In genomic region chr4:5894266-5894665, GRCh38 we compare ENCODE assay signal across 31 cellular contexts. TPM values are rescaled to one million over a fixed set of nuclear protein-coding genes. Genes with fewer than 3 reads are reported as not detected.
DNase-seq lines count a peak whose midpoint lies in the region; ATAC-seq and TF ChIP-seq lines count a peak whose summit lies in the region.
"Had no signal": no experiment of that assay in that cellular context is flagged by ENCODE, and none has a peak within 500 bp of the region (broad histone marks: within the 10 kb centered on the region; RNA-seq: fewer than 3 reads in every experiment).

No MANE protein-coding gene starts in this region.

- H3K4me1 ChIP-seq in BLaER1 treated with 17β-estradiol and CSF1 and Interleukin-3, amounts not matched to agents 10 nM and 100 nM = peaks cover 45 to 93% (median 77%) of the 10 kb centered on the region in 10 experiments
- H3K4me1 ChIP-seq in spleen = peaks cover 0 to 22% (median 11%) of the 10 kb centered on the region in 6 donors
- H3K4me1 ChIP-seq: colonic mucosa had no signal

- H3K27ac ChIP-seq in BLaER1 treated with 17β-estradiol and CSF1 and Interleukin-3, amounts not matched to agents 10 nM and 100 nM = peak overlapping the region in 2 of 11 experiments; percentile 6 to 14; a peak in 1 of 22 replicates
- no peak overlapping the region for H3K27ac ChIP-seq in spleen
- H3K27ac ChIP-seq: colonic mucosa, epithelial cell of prostate, GM23248, transverse colon had no signal

- DNase-seq in NCI-H1694 (lab: John Stamatoyannopoulos, UW) = peak; percentile 33
- peak; percentile 33 for DNase-seq in NCI-H526 treated with DMSO at 0.1 percent for 48 hours (lab: John Stamatoyannopoulos, UW)
- no peak for DNase-seq in T-helper 2 cell treated with Interferon-gamma antibody and Interleukin-4, amounts not matched to agents 5 μg/mL and 100 μg/mL, for 36 hours (ENCODE audit: low spot score)
- DNase-seq in spleen = no peak
- DNase-seq: activated B cell treated with CpG ODN at 0.5 μM for 24 hours; activated CD4-positive, alpha-beta memory T cell treated with anti-CD3 and anti-CD28 coated beads for 36 hours; Calu3; colonic mucosa; effector CD8-positive, alpha-beta T cell; EL; GM23248; KG1; MM.1S; NCI-H146; NCI-H226; right cardiac atrium; SHP77; stimulated activated CD4-positive, alpha-beta T cell treated with anti-CD3 and anti-CD28 coated beads, Interleukin-4, amount 100 ng/mL, for 1 hour; SW 1271; T1000; transverse colon had no signal

- no peak for TF ChIP-seq POLR2A in spleen (IDR thresholded peaks at IDR 0.05)

- intact Hi-C loops in spleen (cut with DNase I; ENCODE audit: low total_unique reads) = no loop called here

- peaks cover 17 to 66% (median 24%) of the 10 kb centered on the region in 11 experiments for H3K27me3 ChIP-seq in BLaER1 treated with 17β-estradiol and CSF1 and Interleukin-3, amounts not matched to agents 10 nM and 100 nM
- peaks cover 4 to 83% (median 55%) of the 10 kb centered on the region in 7 donors for H3K27me3 ChIP-seq in spleen (replicated peaks in 1 of 7)

- H3K36me3 Mint-ChIP-seq in nephron (ENCODE audit: low read depth) = no peaks in the 10 kb centered on the region
- no peaks in the 10 kb centered on the region for H3K36me3 Mint-ChIP-seq in T-helper 2 cell treated with Interferon-gamma antibody and Interleukin-4, amounts not matched to agents 5 μg/mL and 100 μg/mL, for 36 hours (ENCODE audit: low read depth)
- H3K36me3 Mint-ChIP-seq: activated CD4-positive, alpha-beta memory T cell treated with anti-CD3 and anti-CD28 coated beads for 36 hours; activated naive CD4-positive, alpha-beta T cell treated with anti-CD3 and anti-CD28 coated beads, Interleukin-2, amount 50 U/mL, for 24 hours; mesothelial cell of epicardium had no signal

- H3K9ac ChIP-seq in BLaER1 treated with 17β-estradiol and CSF1 and Interleukin-3, amounts not matched to agents 10 nM and 100 nM = peak overlapping the region in 2 of 11 experiments; percentile 21 to 23; a peak in 4 of 22 replicates
- H3K9ac ChIP-seq: GM23248 had no signal

- no peak for ATAC-seq in HG03095 (IDR thresholded peaks at IDR 0.05; ENCODE audit: unreplicated experiment)
- ATAC-seq: activated T-helper 17 cell treated with anti-CD3 and anti-CD28 coated beads, Interleukin-2, amount 50 U/mL, for 72 hours; natural killer cell treated with Interleukin-12 subunit alpha and Interleukin-12 subunit beta and Interleukin-15 and Interleukin-18, amount 100 ng/mL, for 72 hours; Panc1; right cardiac atrium had no signal

- H3K4me2 ChIP-seq in BLaER1 treated with 17β-estradiol and CSF1 and Interleukin-3, amounts not matched to agents 10 nM and 100 nM = peak overlapping the region in 10 of 11 experiments; percentile 77 to 99 (median 90); a peak in 18 of 22 replicates

- H3K4me1 Mint-ChIP-seq in nephron = peaks cover 51% of the 10 kb centered on the region
- H3K4me1 Mint-ChIP-seq in T-helper 2 cell treated with Interferon-gamma antibody and Interleukin-4, amounts not matched to agents 5 μg/mL and 100 μg/mL, for 36 hours (ENCODE audit: low read depth) = no peaks in the 10 kb centered on the region
- H3K4me1 Mint-ChIP-seq: activated naive CD4-positive, alpha-beta T cell treated with anti-CD3 and anti-CD28 coated beads, Interleukin-2, amount 50 U/mL, for 24 hours; activated T-helper 17 cell treated with anti-CD3 and anti-CD28 coated beads, Interleukin-2, amount 50 U/mL, for 72 hours had no signal

- peaks cover 92% of the 10 kb centered on the region for H3K27me3 Mint-ChIP-seq in nephron (ENCODE audit: low read depth)
- peaks cover 46% of the 10 kb centered on the region for H3K27me3 Mint-ChIP-seq in T-helper 2 cell treated with Interferon-gamma antibody and Interleukin-4, amounts not matched to agents 5 μg/mL and 100 μg/mL, for 36 hours (ENCODE audit: low read depth)

- no peak for TF ChIP-seq CTCF in nephron (IDR thresholded peaks at IDR 0.05; ENCODE audit: unreplicated experiment in 3 of 3)
- no peak for TF ChIP-seq CTCF in spleen (IDR thresholded peaks at IDR 0.05 in 8 of 11, conservative IDR thresholded peaks at IDR 0.05 in 3 of 11)

- H4K20me1 ChIP-seq in BLaER1 treated with 17β-estradiol and CSF1 and Interleukin-3, amounts not matched to agents 10 nM and 100 nM = peaks cover 0 to 54% (median 18%) of the 10 kb centered on the region in 11 experiments; a peak in 15 of 22 replicates

- H3K4me3 Mint-ChIP-seq in nephron = peak overlapping the region; percentile 29 to 82 (median 60)
- no peak overlapping the region for H3K4me3 Mint-ChIP-seq in T-helper 2 cell treated with Interferon-gamma antibody and Interleukin-4, amounts not matched to agents 5 μg/mL and 100 μg/mL, for 36 hours
- H3K4me3 Mint-ChIP-seq: activated B cell treated with CpG ODN at 0.5 μM for 24 hours; activated CD4-positive, alpha-beta memory T cell treated with anti-CD3 and anti-CD28 coated beads for 36 hours; activated naive CD4-positive, alpha-beta T cell treated with anti-CD3 and anti-CD28 coated beads, Interleukin-2, amount 50 U/mL, for 24 hours; activated T-helper 17 cell treated with anti-CD3 and anti-CD28 coated beads, Interleukin-2, amount 50 U/mL, for 72 hours; mesothelial cell of epicardium; natural killer cell treated with Interleukin-12 subunit alpha and Interleukin-12 subunit beta and Interleukin-15 and Interleukin-18, amount 100 ng/mL, for 72 hours had no signal

- H3K27ac Mint-ChIP-seq in nephron = no peak overlapping the region
- no peak overlapping the region for H3K27ac Mint-ChIP-seq in T-helper 2 cell treated with Interferon-gamma antibody and Interleukin-4, amounts not matched to agents 5 μg/mL and 100 μg/mL, for 36 hours
- H3K27ac Mint-ChIP-seq: activated B cell treated with CpG ODN at 0.5 μM for 24 hours; activated CD4-positive, alpha-beta memory T cell treated with anti-CD3 and anti-CD28 coated beads for 36 hours; activated naive CD4-positive, alpha-beta T cell treated with anti-CD3 and anti-CD28 coated beads, Interleukin-2, amount 50 U/mL, for 24 hours; activated T-helper 17 cell treated with anti-CD3 and anti-CD28 coated beads, Interleukin-2, amount 50 U/mL, for 72 hours; mesothelial cell of epicardium; natural killer cell treated with Interleukin-12 subunit alpha and Interleukin-12 subunit beta and Interleukin-15 and Interleukin-18, amount 100 ng/mL, for 72 hours had no signal

- H3K9me3 ChIP-seq in BLaER1 treated with 17β-estradiol and CSF1 and Interleukin-3, amounts not matched to agents 10 nM and 100 nM (replicated peaks in 1 of 11) = peaks cover 6 to 23% (median 9%) of the 10 kb centered on the region in 11 experiments; a peak in 21 of 22 replicates
- peaks cover 0 to 19% (median 0%) of the 10 kb centered on the region in 8 donors for H3K9me3 ChIP-seq in spleen
- H3K9me3 ChIP-seq: colonic mucosa, transverse colon had no signal

- no peaks in the 10 kb centered on the region for H3K36me3 ChIP-seq in BLaER1 treated with 17β-estradiol and CSF1 and Interleukin-3, amounts not matched to agents 10 nM and 100 nM
- H3K36me3 ChIP-seq in spleen = no peaks in the 10 kb centered on the region
- H3K36me3 ChIP-seq: colonic mucosa, transverse colon had no signal

- 32 to 59% (median 41%) methylated on average over 5 to 7 of the region's 7 CpGs for WGBS in spleen, 5 donors

- H3K4me3 ChIP-seq in BLaER1 treated with 17β-estradiol and CSF1 and Interleukin-3, amounts not matched to agents 10 nM and 100 nM = 0 out of 20 replicates have a peak overlapping the region, but pooled peaks of 1 of the 10 experiments have one; percentile 8
- H3K4me3 ChIP-seq in spleen = no peak overlapping the region
- H3K4me3 ChIP-seq: colonic mucosa, GM23248, transverse colon had no signal

- H3K9me3 Mint-ChIP-seq in nephron = peaks cover 13% of the 10 kb centered on the region
- no peaks in the 10 kb centered on the region for H3K9me3 Mint-ChIP-seq in T-helper 2 cell treated with Interferon-gamma antibody and Interleukin-4, amounts not matched to agents 5 μg/mL and 100 μg/mL, for 36 hours

RNA-seq across cellular contexts. Expression of gene CRMP1, which starts 1.4 kb away (rescaled TPM):
- total RNA-seq in spleen = 1 to 10 TPM in 4 of 7 donors, under 1 TPM in 2, not detected in 1; 0.16 to 2.3 (median 1.4) TPM
- polyA plus RNA-seq in spleen = under 1 TPM; 0.03 to 0.85 (median 0.04) TPM
- total RNA-seq: activated CD4-positive, alpha-beta memory T cell treated with anti-CD3 and anti-CD28 coated beads for 36 hours; activated T-helper 17 cell treated with anti-CD3 and anti-CD28 coated beads, Interleukin-2, amount 50 U/mL, for 72 hours; bronchial epithelial cell; Calu3; GM23248; natural killer cell treated with Interleukin-12 subunit alpha and Interleukin-12 subunit beta and Interleukin-15 and Interleukin-18, amount 100 ng/mL, for 72 hours had no signal

Comparison
In these comparisons a context has a peak if more than half of its experiments do, and no peak if none do; other contexts are left out.
1. DNase-seq: peak in NCI-H1694 (single experiment) and NCI-H526 treated with DMSO at 0.1 percent for 48 hours (single experiment); none in T-helper 2 cell treated with Interferon-gamma antibody and Interleukin-4, amounts not matched to agents 5 μg/mL and 100 μg/mL, for 36 hours (single experiment) and spleen (single experiment).